8 cellular contexts compared by ENCODE assay signal in the genomic region with DNA sequence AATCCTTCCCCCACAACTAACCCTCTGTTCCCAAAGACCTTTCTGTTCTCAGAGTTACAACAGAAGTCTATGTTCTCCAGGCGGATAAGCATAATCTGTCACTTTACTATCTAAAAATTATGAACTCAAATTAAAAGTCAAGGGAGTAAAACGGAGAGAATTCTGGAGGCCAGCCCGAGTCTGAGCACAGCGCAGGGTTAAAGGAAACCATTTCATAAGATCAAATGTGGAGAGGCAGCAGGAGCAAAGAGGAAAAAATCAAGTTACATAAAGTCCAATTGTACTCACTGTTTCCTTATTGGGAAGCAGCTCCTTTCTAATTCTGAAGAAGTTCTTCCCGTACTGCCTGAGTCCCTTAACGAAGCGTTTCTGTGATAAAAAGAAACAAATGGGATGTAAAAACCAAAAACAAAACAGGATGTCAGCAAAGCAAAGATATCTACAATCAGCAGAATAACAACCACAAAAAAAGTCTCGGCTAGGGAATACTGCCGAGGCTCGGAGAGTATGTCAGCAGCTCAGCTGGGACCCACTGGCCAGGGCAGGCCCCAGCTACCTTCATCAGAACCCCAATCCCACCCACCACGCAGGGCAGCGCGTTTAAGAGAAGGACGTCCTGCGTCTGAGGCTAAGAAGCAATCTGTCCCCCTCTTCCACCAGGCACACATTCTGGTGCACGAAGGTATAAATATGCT.
DNase-seq lines count a peak whose midpoint lies in the region; ATAC-seq and TF ChIP-seq lines count a peak whose summit lies in the region.

No MANE protein-coding gene starts in this region.

- peak; percentile 33 for DNase-seq in activated CD4-positive, alpha-beta T cell treated with anti-CD3 and anti-CD28 coated beads for 36 hours
- DNase-seq in activated CD4-positive, alpha-beta T cell treated with anti-CD3 and anti-CD28 coated beads, Interleukin-2, amount 50 U/mL, for 1 hour = no peak
- peak in 4 of 7 donors; percentile 41 to 73 (median 45) for DNase-seq in adrenal gland
- peak; percentile 40 for DNase-seq in hepatocyte (ENCODE audit: low spot score)
- peak; percentile 82 for DNase-seq in spleen
- DNase-seq in DMS 273 treated with DMSO at 0.1 percent for 48 hours (lab: John Stamatoyannopoulos, UW) = no peak

- TF ChIP-seq POLR2A in adrenal gland (IDR thresholded peaks at IDR 0.05) (peak in 1 of 2 donors; percentile 26), spleen (IDR thresholded peaks at IDR 0.05) (peak in 1 of 3 donors; percentile 43)

- H3K27ac Mint-ChIP-seq in activated CD4-positive, alpha-beta T cell treated with anti-CD3 and anti-CD28 coated beads for 36 hours = no peak overlapping the region

- H3K27me3 ChIP-seq in adrenal gland (no peaks in the 10 kb centered on the region), hepatocyte (no peaks in the 10 kb centered on the region), spleen (replicated peaks in 1 of 7) (no peaks in the 10 kb centered on the region)

- POLR2A ChIA-PET in activated CD4-positive, alpha-beta T cell treated with anti-CD3 and anti-CD28 coated beads for 36 hours (lab: Charles Lee) = interaction anchor here (0.6 kb wide), 1 partner anchor 22 kb away, joined by 3 read pairs; no protein-coding TSS in a partner anchor

- TF ChIP-seq CTCF in adrenal gland (IDR thresholded peaks at IDR 0.05) (no peak), hepatocyte (IDR thresholded peaks at IDR 0.05; ENCODE audit: poor library complexity) (no peak), spleen (IDR thresholded peaks at IDR 0.05 in 8 of 11, conservative IDR thresholded peaks at IDR 0.05 in 3 of 11) (peak in 1 of 11 experiments; percentile 11)

- CTCF ChIA-PET in activated CD4-positive, alpha-beta T cell treated with anti-CD3 and anti-CD28 coated beads for 36 hours (lab: Charles Lee) = interaction anchor here (0.6 to 1.3 kb wide), 5 partner anchors 14 to 304 kb away, joined by 3 to 4 read pairs (median 3); no protein-coding TSS in a partner anchor

- H3K36me3 ChIP-seq in adrenal gland (replicated peaks in 1 of 2) = peaks cover 0 to 30% of the 10 kb centered on the region in 2 donors
- H3K36me3 ChIP-seq in hepatocyte (replicated peaks; ENCODE audit: insufficient read depth, low read depth) = no peaks in the 10 kb centered on the region
- peaks cover 0 to 34% (median 7%) of the 10 kb centered on the region in 6 donors for H3K36me3 ChIP-seq in spleen

- H3K4me1 ChIP-seq in adrenal gland (replicated peaks in 1 of 2) (peaks cover 38 to 63% of the 10 kb centered on the region in 2 donors), hepatocyte (ENCODE audit: insufficient read depth) (peaks cover 39% of the 10 kb centered on the region), spleen (peaks cover 68 to 91% (median 85%) of the 10 kb centered on the region in 6 donors)

- no peaks in the 10 kb centered on the region for H3K27me3 Mint-ChIP-seq in activated CD4-positive, alpha-beta T cell treated with anti-CD3 and anti-CD28 coated beads for 36 hours

- peaks cover 30% of the 10 kb centered on the region for H4K20me1 ChIP-seq in hepatocyte (ENCODE audit: insufficient read depth, poor library complexity, severe bottlenecking)

- H3K4me1 Mint-ChIP-seq in activated CD4-positive, alpha-beta T cell treated with anti-CD3 and anti-CD28 coated beads for 36 hours = peaks cover 33% of the 10 kb centered on the region

- H3K79me2 ChIP-seq in hepatocyte = peaks cover 77% of the 10 kb centered on the region

- no peaks in the 10 kb centered on the region for H3K9me3 ChIP-seq in adrenal gland (replicated peaks in 1 of 3)
- H3K9me3 ChIP-seq in hepatocyte (ENCODE audit: low read depth) = no peaks in the 10 kb centered on the region
- no peaks in the 10 kb centered on the region for H3K9me3 ChIP-seq in spleen

- H2AFZ ChIP-seq in hepatocyte = no peak overlapping the region

- ATAC-seq in activated CD4-positive, alpha-beta T cell treated with anti-CD3 and anti-CD28 coated beads for 36 hours = no peak
- ATAC-seq in GM18868 (IDR thresholded peaks at IDR 0.05; ENCODE audit: unreplicated experiment) (no peak), HG03460 (IDR thresholded peaks at IDR 0.05; ENCODE audit: unreplicated experiment) (no peak)

- H3K36me3 Mint-ChIP-seq in activated CD4-positive, alpha-beta T cell treated with anti-CD3 and anti-CD28 coated beads for 36 hours (ENCODE audit: low read depth) = peaks cover 22% of the 10 kb centered on the region

- WGBS in adrenal gland, 4 donors = 0 to 1% (median 1%) methylated on average over 16 of the region's 16 CpGs
- 6% methylated on average over 16 of the region's 16 CpGs for WGBS in hepatocyte (ENCODE audit: low lambda C conversion rate, missing lambda C conversion rate)
- WGBS in spleen, 5 donors = 3 to 4% (median 3%) methylated on average over 15 to 16 of the region's 16 CpGs

- intact Hi-C loops in activated CD4-positive, alpha-beta T cell treated with anti-CD3 and anti-CD28 coated beads for 36 hours (cut with DNase I, micrococcal nuclease) = loop anchor here (2.0 to 5.0 kb wide), 6 partner anchors 35 to 456 kb away; a partner anchor contains a TSS
- intact Hi-C loops in adrenal gland (cut with DNase I) = loop anchor here in 1 of 2 donors (5.0 kb wide), 1 partner anchor 50 kb away; no protein-coding TSS in a partner anchor
- intact Hi-C loops in spleen (cut with DNase I; ENCODE audit: low total_unique reads) = loop anchor here (10.0 kb wide), 2 partner anchors 48 to 102 kb away; no protein-coding TSS in a partner anchor

- H3K9me3 Mint-ChIP-seq in activated CD4-positive, alpha-beta T cell treated with anti-CD3 and anti-CD28 coated beads for 36 hours (ENCODE audit: low read depth) = peaks cover 3% of the 10 kb centered on the region

- H3K27ac ChIP-seq in adrenal gland (peak overlapping the region; percentile 93 to 98 (median 97)), hepatocyte (peak overlapping the region; percentile 99), spleen (peak overlapping the region; percentile 83 to 99 (median 98))

- H3K4me2 ChIP-seq in hepatocyte = peak overlapping the region; percentile 77

- H3K4me3 Mint-ChIP-seq in activated CD4-positive, alpha-beta T cell treated with anti-CD3 and anti-CD28 coated beads for 36 hours = no peak overlapping the region

- H3K9me2 ChIP-seq in hepatocyte (replicated peaks; ENCODE audit: insufficient read depth) = no peaks in the 10 kb centered on the region

- H3K4me3 ChIP-seq in adrenal gland (peak overlapping the region; percentile 53 to 95 (median 72)), hepatocyte (peak overlapping the region; percentile 75), spleen (peak overlapping the region; percentile 60 to 89 (median 72))

Comparison
In these comparisons a context has a peak if more than half of its experiments do, and no peak if none do; other contexts are left out.
1. DNase-seq: peak in activated CD4-positive, alpha-beta T cell treated with anti-CD3 and anti-CD28 coated beads for 36 hours (single experiment), adrenal gland (4 of 7), hepatocyte (single experiment) and spleen (single experiment); none in activated CD4-positive, alpha-beta T cell treated with anti-CD3 and anti-CD28 coated beads, Interleukin-2, amount 50 U/mL, for 1 hour (single experiment) and DMS 273 treated with DMSO at 0.1 percent for 48 hours (single experiment).
2. Peak in every context shown above with its lines, with median percentiles within 50 percentile points of each other: H3K27ac ChIP-seq and H3K4me3 ChIP-seq.